13 cellular contexts compared by ENCODE assay signal in genomic region chr5:64773533-64773932, GRCh38. TPM values are rescaled to one million over a fixed set of nuclear protein-coding genes. Genes with fewer than 3 reads are reported as not detected.
DNase-seq lines count a peak whose midpoint lies in the region; ATAC-seq, FAIRE-seq and TF ChIP-seq lines count a peak whose summit lies in the region.
"Had no signal": no experiment of that assay in that cellular context is flagged by ENCODE, and none has a peak within 500 bp of the region (broad histone marks: within the 10 kb centered on the region; RNA-seq: fewer than 3 reads in every experiment).

No MANE protein-coding gene starts in this region.

- TF ChIP-seq CTCF in GM20000 (IDR thresholded peaks at IDR 0.05; ENCODE audit: extremely low read depth, missing control alignments), result no peak
- TF ChIP-seq CTCF in osteocyte (IDR thresholded peaks at IDR 0.05), result no peak

- H3K9me3 Mint-ChIP-seq in osteocyte (ENCODE audit: unreplicated experiment), result no peaks in the 10 kb centered on the region
- H3K9me3 Mint-ChIP-seq: activated naive CD8-positive, alpha-beta T cell treated with anti-CD3 and anti-CD28 coated beads, Interleukin-2, amount 50 U/mL, for 24 hours; naive B cell had no signal

- H3K4me3 Mint-ChIP-seq in osteocyte (ENCODE audit: unreplicated experiment), result no peak overlapping the region
- H3K4me3 Mint-ChIP-seq: activated naive CD8-positive, alpha-beta T cell treated with anti-CD3 and anti-CD28 coated beads, Interleukin-2, amount 50 U/mL, for 24 hours had no signal

- no peaks in the 10 kb centered on the region for H3K27me3 Mint-ChIP-seq in osteocyte (ENCODE audit: unreplicated experiment)
- H3K27me3 Mint-ChIP-seq: activated naive CD8-positive, alpha-beta T cell treated with anti-CD3 and anti-CD28 coated beads, Interleukin-2, amount 50 U/mL, for 24 hours; naive B cell had no signal

- DNase-seq in GM12892 (ENCODE audit: insufficient read length), result no peak
- DNase-seq in GM20000 (ENCODE audit: low spot score), result peak; percentile 5
- DNase-seq in NAMALWA (ENCODE audit: low spot score), result peak; percentile 36
- DNase-seq in NCI-H69 (lab: John Stamatoyannopoulos, UW), result no peak
- no peak for DNase-seq in iPS-NIHi11 (ENCODE audit: low spot score)
- DNase-seq in osteocyte (ENCODE audit: extremely low spot score, unreplicated experiment), result no peak
- no peak for DNase-seq in DMS153 treated with DMSO at 0.1 percent for 48 hours (lab: John Stamatoyannopoulos, UW; ENCODE audit: unreplicated experiment)
- DNase-seq: activated naive CD8-positive, alpha-beta T cell treated with anti-CD3 and anti-CD28 coated beads, Interleukin-2, amount 50 U/mL, for 24 hours; kidney; naive B cell; NCI-H1048; upper lobe of left lung had no signal

- ATAC-seq in HG03066 (IDR thresholded peaks at IDR 0.05; ENCODE audit: low read depth, unreplicated experiment), result peak; percentile 64
- ATAC-seq: activated naive CD8-positive, alpha-beta T cell treated with anti-CD3 and anti-CD28 coated beads, Interleukin-2, amount 50 U/mL, for 24 hours had no signal

- FAIRE-seq in GM12892 (lab: Jason Lieb, UNC), result peak; percentile 48
- FAIRE-seq: kidney had no signal

- peaks cover 14% of the 10 kb centered on the region for H3K4me1 Mint-ChIP-seq in osteocyte (ENCODE audit: unreplicated experiment)

- no peak overlapping the region for H3K27ac Mint-ChIP-seq in osteocyte (ENCODE audit: unreplicated experiment)
- H3K27ac Mint-ChIP-seq: activated naive CD8-positive, alpha-beta T cell treated with anti-CD3 and anti-CD28 coated beads, Interleukin-2, amount 50 U/mL, for 24 hours had no signal

- peaks cover 9% of the 10 kb centered on the region for H3K36me3 Mint-ChIP-seq in osteocyte (ENCODE audit: unreplicated experiment)

- TF ChIP-seq POLR2A in GM12892 (IDR thresholded peaks at IDR 0.05; ENCODE audit: low read depth, low read length), result no peak

RNA-seq across cellular contexts. Expression of gene CWC27, which starts 4.8 kb away (rescaled TPM):
- polyA plus RNA-seq in GM12892 (2012; ENCODE audit: missing spikeins), result 29.6 TPM
- total RNA-seq in osteocyte, result 20.6 and 24.7 TPM in 2 replicates

RNA-seq across cellular contexts. Expression of gene SREK1IP1, which starts 5.0 kb away (rescaled TPM):
- polyA plus RNA-seq in GM12892 (2012; ENCODE audit: missing spikeins), result 15.2 TPM
- 17.9 and 20.2 TPM in 2 replicates for total RNA-seq in osteocyte

Comparison
In these comparisons a context has a peak if more than half of its experiments do, and no peak if none do; other contexts are left out.
1. DNase-seq: peak in GM20000 (single experiment) and NAMALWA (single experiment); none in GM12892 (single experiment), NCI-H69 (single experiment), iPS-NIHi11 (single experiment), osteocyte (single experiment) and DMS153 treated with DMSO at 0.1 percent for 48 hours (single experiment).